ENCODE assay signal across 22 cellular contexts in the genomic region with DNA sequence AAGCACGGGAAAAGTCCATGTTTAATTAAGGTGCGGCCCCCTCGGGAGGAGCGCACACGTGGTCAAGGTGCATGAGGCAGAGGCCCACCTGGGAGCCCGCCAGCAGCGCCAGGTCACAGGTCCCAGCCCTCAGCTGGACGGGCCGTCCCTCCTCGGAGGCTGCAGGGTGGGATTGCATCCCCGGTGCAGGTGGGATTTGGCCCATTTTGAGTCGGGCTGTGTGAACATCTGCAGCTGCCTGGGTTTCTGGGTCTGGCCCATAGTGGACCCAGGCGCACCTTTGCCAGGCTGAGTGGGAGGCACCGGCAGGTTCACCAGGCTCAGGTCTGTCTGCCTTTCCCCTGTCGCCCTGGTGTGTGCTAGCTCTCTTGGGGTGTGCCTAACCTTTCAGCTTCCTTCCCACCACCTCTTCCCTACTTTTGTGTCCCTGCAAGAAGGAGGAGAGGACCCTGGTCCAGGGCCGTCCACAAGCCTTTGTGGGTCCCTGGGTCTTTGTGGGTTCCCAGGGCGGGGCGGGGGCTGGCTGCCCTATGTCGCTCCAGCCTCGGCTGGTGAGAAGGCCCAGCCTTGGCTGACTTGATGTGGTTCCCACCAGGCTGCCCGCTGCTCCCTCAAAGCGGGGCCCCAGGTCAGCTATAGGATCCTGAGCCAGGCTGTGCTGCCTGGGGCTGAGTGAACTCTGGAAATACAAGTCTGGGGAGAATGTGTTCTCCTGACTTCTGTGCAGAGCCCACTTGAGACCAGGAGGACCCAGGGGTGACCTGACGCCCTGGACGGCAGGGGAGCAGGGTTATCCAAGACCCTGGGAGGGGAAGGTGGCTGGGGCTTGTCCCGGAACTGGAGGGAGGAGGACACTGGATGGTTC.
DNase-seq lines count a peak whose midpoint lies in the region; ATAC-seq and TF ChIP-seq lines count a peak whose summit lies in the region.
"Had no signal": no experiment of that assay in that cellular context is flagged by ENCODE, and none has a peak within 500 bp of the region (broad histone marks: within the 10 kb centered on the region; RNA-seq: fewer than 3 reads in every experiment).

No MANE protein-coding gene starts in this region.

- H3K4me1 Mint-ChIP-seq in activated CD8-positive, alpha-beta T cell treated with anti-CD3 and anti-CD28 coated beads, Interleukin-2, amount 10 ng/mL, durations not matched to agents 7 days and 5 days (ENCODE audit: low read depth): peaks cover 70% of the 10 kb centered on the region
- peaks cover 62% of the 10 kb centered on the region for H3K4me1 Mint-ChIP-seq in activated CD8-positive, alpha-beta T cell treated with anti-CD3 and anti-CD28 coated beads for 36 hours (ENCODE audit: low read depth)
- peaks cover 5% of the 10 kb centered on the region for H3K4me1 Mint-ChIP-seq in nephron progenitor cell
- H3K4me1 Mint-ChIP-seq: GM23338 had no signal

- peaks cover 5% of the 10 kb centered on the region for H3K27me3 Mint-ChIP-seq in activated CD8-positive, alpha-beta T cell treated with anti-CD3 and anti-CD28 coated beads, Interleukin-2, amount 10 ng/mL, durations not matched to agents 7 days and 5 days (ENCODE audit: low read depth)
- peaks cover 2% of the 10 kb centered on the region for H3K27me3 Mint-ChIP-seq in activated CD8-positive, alpha-beta T cell treated with anti-CD3 and anti-CD28 coated beads for 36 hours
- peaks cover 26% of the 10 kb centered on the region for H3K27me3 Mint-ChIP-seq in nephron progenitor cell (ENCODE audit: low read depth, poor library complexity)

- H3K4me3 ChIP-seq in upper lobe of left lung: no peak overlapping the region
- H3K4me3 ChIP-seq: GM23338, Peyer's patch had no signal

- no peaks in the 10 kb centered on the region for H3K9me3 ChIP-seq in upper lobe of left lung
- H3K9me3 ChIP-seq: Peyer's patch had no signal

- no peaks in the 10 kb centered on the region for H3K36me3 ChIP-seq in upper lobe of left lung
- H3K36me3 ChIP-seq: Peyer's patch had no signal

- ATAC-seq in activated CD8-positive, alpha-beta T cell treated with anti-CD3 and anti-CD28 coated beads, Interleukin-2, amount 10 ng/mL, durations not matched to agents 7 days and 5 days: no peak
- no peak for ATAC-seq in activated CD8-positive, alpha-beta T cell treated with anti-CD3 and anti-CD28 coated beads for 36 hours
- ATAC-seq in upper lobe of left lung (ENCODE audit: low FRiP score in 2 of 2): no peak
- ATAC-seq: GM23338, HCT116 had no signal

- H3K4me1 ChIP-seq in upper lobe of left lung: no peaks in the 10 kb centered on the region
- H3K4me1 ChIP-seq: Peyer's patch had no signal

- TF ChIP-seq POLR2A in upper lobe of left lung (IDR thresholded peaks at IDR 0.05): no peak

- 90% methylated on average over 11 to 25 of the region's 25 CpGs for WGBS in upper lobe of left lung, 2 donors

- no peak for TF ChIP-seq CTCF in activated CD8-positive, alpha-beta T cell treated with anti-CD3 and anti-CD28 coated beads for 36 hours (IDR thresholded peaks at IDR 0.05)
- TF ChIP-seq CTCF in upper lobe of left lung (IDR thresholded peaks at IDR 0.05) (no peak), nephron progenitor cell (IDR thresholded peaks at IDR 0.05) (no peak)

- POLR2A ChIA-PET in activated CD8-positive, alpha-beta T cell treated with anti-CD3 and anti-CD28 coated beads, Interleukin-2, amount 10 ng/mL, durations not matched to agents 7 days and 5 days (lab: Charles Lee): no interaction called here
- POLR2A ChIA-PET in activated CD8-positive, alpha-beta T cell treated with anti-CD3 and anti-CD28 coated beads for 36 hours (lab: Charles Lee): interaction anchor here (1.4 to 2.6 kb wide), 2 partner anchors 11 to 38 kb away, joined by 4 to 6 read pairs; no protein-coding TSS in a partner anchor

- H3K27ac Mint-ChIP-seq in activated CD8-positive, alpha-beta T cell treated with anti-CD3 and anti-CD28 coated beads, Interleukin-2, amount 10 ng/mL, durations not matched to agents 7 days and 5 days: peak overlapping the region; percentile 25
- no peak overlapping the region for H3K27ac Mint-ChIP-seq in activated CD8-positive, alpha-beta T cell treated with anti-CD3 and anti-CD28 coated beads for 36 hours
- H3K27ac Mint-ChIP-seq in nephron progenitor cell: no peak overlapping the region
- H3K27ac Mint-ChIP-seq: CD8-positive, alpha-beta memory T cell; GM23338 had no signal

- CTCF ChIA-PET in activated CD8-positive, alpha-beta T cell treated with anti-CD3 and anti-CD28 coated beads, Interleukin-2, amount 10 ng/mL, durations not matched to agents 7 days and 5 days (lab: Charles Lee): interaction anchor here (1.1 kb wide), 1 partner anchor 34 kb away, joined by 4 read pairs; no protein-coding TSS in a partner anchor
- CTCF ChIA-PET in activated CD8-positive, alpha-beta T cell treated with anti-CD3 and anti-CD28 coated beads for 36 hours (lab: Charles Lee): no interaction called here

- H3K27ac ChIP-seq in upper lobe of left lung: no peak overlapping the region
- H3K27ac ChIP-seq: C4-2B, KMS-11, Peyer's patch had no signal

- intact Hi-C loops in activated CD8-positive, alpha-beta T cell treated with anti-CD3 and anti-CD28 coated beads for 36 hours (cut with micrococcal nuclease): no loop called here

- H3K27me3 ChIP-seq in upper lobe of left lung: no peaks in the 10 kb centered on the region
- H3K27me3 ChIP-seq: Peyer's patch had no signal

- no peaks in the 10 kb centered on the region for H3K9me3 Mint-ChIP-seq in activated CD8-positive, alpha-beta T cell treated with anti-CD3 and anti-CD28 coated beads, Interleukin-2, amount 10 ng/mL, durations not matched to agents 7 days and 5 days (ENCODE audit: insufficient read depth)
- peaks cover 1% of the 10 kb centered on the region for H3K9me3 Mint-ChIP-seq in activated CD8-positive, alpha-beta T cell treated with anti-CD3 and anti-CD28 coated beads for 36 hours
- H3K9me3 Mint-ChIP-seq in nephron progenitor cell: no peaks in the 10 kb centered on the region
- H3K9me3 Mint-ChIP-seq: GM23338 had no signal

- no peak for TF ChIP-seq EP300 in upper lobe of left lung (IDR thresholded peaks at IDR 0.05)

- no peak overlapping the region for H3K4me3 Mint-ChIP-seq in activated CD8-positive, alpha-beta T cell treated with anti-CD3 and anti-CD28 coated beads, Interleukin-2, amount 10 ng/mL, durations not matched to agents 7 days and 5 days
- H3K4me3 Mint-ChIP-seq in activated CD8-positive, alpha-beta T cell treated with anti-CD3 and anti-CD28 coated beads for 36 hours: no peak overlapping the region
- H3K4me3 Mint-ChIP-seq in nephron progenitor cell: no peak overlapping the region
- H3K4me3 Mint-ChIP-seq: GM23338 had no signal

- no peaks in the 10 kb centered on the region for H3K36me3 Mint-ChIP-seq in activated CD8-positive, alpha-beta T cell treated with anti-CD3 and anti-CD28 coated beads, Interleukin-2, amount 10 ng/mL, durations not matched to agents 7 days and 5 days (ENCODE audit: low read depth)
- H3K36me3 Mint-ChIP-seq in activated CD8-positive, alpha-beta T cell treated with anti-CD3 and anti-CD28 coated beads for 36 hours (ENCODE audit: low read depth): no peaks in the 10 kb centered on the region
- H3K36me3 Mint-ChIP-seq in nephron progenitor cell (ENCODE audit: low read depth): no peaks in the 10 kb centered on the region
- H3K36me3 Mint-ChIP-seq: CD8-positive, alpha-beta memory T cell had no signal

- DNase-seq in activated CD8-positive, alpha-beta T cell treated with anti-CD3 and anti-CD28 coated beads, Interleukin-2, amount 10 ng/mL, durations not matched to agents 7 days and 5 days: no peak
- DNase-seq in activated CD8-positive, alpha-beta T cell treated with anti-CD3 and anti-CD28 coated beads for 36 hours: no peak
- DNase-seq in LoVo (ENCODE audit: low spot score) (peak; percentile 47), islet precursor cell (peak; percentile 32), upper lobe of left lung (peak; percentile 6 to 59), nephron progenitor cell (no peak), activated gamma-delta T cell (lab: John Stamatoyannopoulos, UW) (no peak), NCI-H2227 treated with DMSO at 0.1 percent for 48 hours (lab: John Stamatoyannopoulos, UW) (no peak)
- DNase-seq: 8988T; CD8-positive, alpha-beta memory T cell; GDM1; IMR-90; NCI-H1105; NCI-H146; NCI-H2029 treated with DMSO at 0.1 percent for 48 hours; NCI-H345; NCI-H524 had no signal

Comparison
In these comparisons a context has a peak if more than half of its experiments do, and no peak if none do; other contexts are left out.
1. DNase-seq: peak in LoVo (single experiment), islet precursor cell (single experiment) and upper lobe of left lung (2 of 2); none in activated CD8-positive, alpha-beta T cell treated with anti-CD3 and anti-CD28 coated beads, Interleukin-2, amount 10 ng/mL, durations not matched to agents 7 days and 5 days (single experiment), activated CD8-positive, alpha-beta T cell treated with anti-CD3 and anti-CD28 coated beads for 36 hours (single experiment), nephron progenitor cell (single experiment), activated gamma-delta T cell (single experiment) and NCI-H2227 treated with DMSO at 0.1 percent for 48 hours (single experiment).